In the genomic region with DNA sequence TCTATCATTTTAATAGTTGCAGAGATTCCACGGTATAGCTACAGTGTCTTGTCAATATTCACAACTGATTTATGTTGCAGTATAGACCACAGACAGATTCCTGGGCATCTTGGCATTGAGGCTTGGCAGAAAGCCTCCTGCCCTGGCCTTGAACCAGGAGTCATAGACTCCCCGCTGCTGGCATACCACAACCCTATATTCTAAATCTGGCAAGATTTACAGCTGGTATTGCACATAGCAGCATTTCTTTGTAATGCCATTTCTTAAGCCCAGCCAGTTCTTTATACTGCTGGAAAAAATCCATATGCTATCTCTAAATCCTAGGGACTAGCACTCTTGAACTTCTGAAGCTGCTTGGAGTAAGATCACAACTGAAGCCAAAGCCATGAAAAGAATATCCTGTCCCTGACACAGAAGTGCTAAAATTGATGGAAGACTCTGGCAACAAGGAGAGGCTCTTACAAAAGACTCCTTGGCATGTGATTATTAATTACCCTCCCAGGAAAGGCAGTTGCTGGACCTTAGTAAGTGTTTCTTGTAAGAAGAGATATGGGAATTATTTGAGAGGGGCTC, we compare ENCODE assay signal across 29 cellular contexts.
DNase-seq lines count a peak whose midpoint lies in the region; ATAC-seq and TF ChIP-seq lines count a peak whose summit lies in the region.
"Had no signal": no experiment of that assay in that cellular context is flagged by ENCODE, and none has a peak within 500 bp of the region (broad histone marks: within the 10 kb centered on the region; RNA-seq: fewer than 3 reads in every experiment).

No MANE protein-coding gene starts in this region.

- H3K27ac ChIP-seq in neural progenitor cell: no peak overlapping the region
- H3K27ac ChIP-seq: A549, adrenal gland, colonic mucosa, pancreas, PC-9, uterus had no signal

- no peaks in the 10 kb centered on the region for H3K9me3 ChIP-seq in neural progenitor cell (ENCODE audit: low read depth)
- H3K9me3 ChIP-seq: A549, adrenal gland, BE2C, colonic mucosa, pancreas, SK-N-SH, uterus had no signal

- no peaks in the 10 kb centered on the region for H3K27me3 Mint-ChIP-seq in neural progenitor cell (ENCODE audit: insufficient read depth, low read depth)
- no peaks in the 10 kb centered on the region for H3K27me3 Mint-ChIP-seq in activated naive CD8-positive, alpha-beta T cell treated with anti-CD3 and anti-CD28 coated beads for 36 hours
- H3K27me3 Mint-ChIP-seq: IgD-negative memory B cell; stimulated activated naive CD8-positive, alpha-beta T cell treated with anti-CD3 and anti-CD28 coated beads, Interleukin-15, Interleukin-2, amounts not matched to agents 100 ng/mL and 50 ng/mL, for 24 hours had no signal

- no peaks in the 10 kb centered on the region for H3F3A ChIP-seq in neural progenitor cell (ENCODE audit: low read depth)

- H4K20me1 ChIP-seq in neural progenitor cell (ENCODE audit: low read depth): no peaks in the 10 kb centered on the region

- no peaks in the 10 kb centered on the region for H3K27me3 ChIP-seq in neural progenitor cell
- H3K27me3 ChIP-seq: adrenal gland, colonic mucosa, pancreas, uterus had no signal

- DNase-seq in A172 (ENCODE audit: low spot score) (peak; percentile 16), HT1080 (ENCODE audit: low read depth) (peak; percentile 45), astrocyte of the cerebellum (ENCODE audit: low read depth) (peak; percentile 24), left kidney (ENCODE audit: low read depth, low spot score) (peak; percentile 94), neural progenitor cell (ENCODE audit: low spot score) (no peak)
- no peak for DNase-seq in activated naive CD8-positive, alpha-beta T cell treated with anti-CD3 and anti-CD28 coated beads for 36 hours
- DNase-seq: activated CD4-positive, CD25-positive, alpha-beta regulatory T cell; activated naive CD4-positive, alpha-beta T cell; adrenal gland; BE2C; CD8-positive, alpha-beta T cell; colonic mucosa; effector CD4-positive, alpha-beta T cell; H9; NCI-H1048; NCI-H187; NCI-H526 treated with DMSO at 0.1 percent for 48 hours; pancreas; PC-9; SK-N-SH; stimulated activated CD4-positive, alpha-beta T cell treated with anti-CD3 and anti-CD28 coated beads, Interleukin-2, amount 100 ng/mL, for 24 hours; uterus had no signal

- no peaks in the 10 kb centered on the region for H3K9me3 Mint-ChIP-seq in neural progenitor cell
- no peaks in the 10 kb centered on the region for H3K9me3 Mint-ChIP-seq in activated naive CD8-positive, alpha-beta T cell treated with anti-CD3 and anti-CD28 coated beads for 36 hours
- H3K9me3 Mint-ChIP-seq: CD8-positive, alpha-beta T cell; H9; neural crest cell; stimulated activated naive CD8-positive, alpha-beta T cell treated with anti-CD3 and anti-CD28 coated beads, Interleukin-15, Interleukin-2, amounts not matched to agents 100 ng/mL and 50 ng/mL, for 24 hours had no signal

- H3K36me3 Mint-ChIP-seq in neural progenitor cell: no peaks in the 10 kb centered on the region
- H3K36me3 Mint-ChIP-seq in activated naive CD8-positive, alpha-beta T cell treated with anti-CD3 and anti-CD28 coated beads for 36 hours: no peaks in the 10 kb centered on the region
- H3K36me3 Mint-ChIP-seq: CD8-positive, alpha-beta T cell; IgD-negative memory B cell had no signal

- H3K9ac ChIP-seq in neural progenitor cell: no peak overlapping the region
- H3K9ac ChIP-seq: SK-N-SH had no signal

- TF ChIP-seq CTCF in astrocyte of the cerebellum (IDR thresholded peaks at IDR 0.05; ENCODE audit: low read depth, low read length, missing control alignments) (no peak), neural progenitor cell (IDR thresholded peaks at IDR 0.05) (no peak)

- H3K4me1 Mint-ChIP-seq in neural progenitor cell: peaks cover 4% of the 10 kb centered on the region
- no peaks in the 10 kb centered on the region for H3K4me1 Mint-ChIP-seq in activated naive CD8-positive, alpha-beta T cell treated with anti-CD3 and anti-CD28 coated beads for 36 hours
- H3K4me1 Mint-ChIP-seq: H9, IgD-negative memory B cell had no signal

- H2AFZ ChIP-seq in neural progenitor cell (replicated peaks): no peak overlapping the region
- H2AFZ ChIP-seq: PC-9 had no signal

- H3K4me1 ChIP-seq in neural progenitor cell: no peaks in the 10 kb centered on the region
- H3K4me1 ChIP-seq: A549, adrenal gland, BE2C, colonic mucosa, pancreas, uterus had no signal

- H3K4me3 Mint-ChIP-seq in neural progenitor cell: no peak overlapping the region
- H3K4me3 Mint-ChIP-seq in activated naive CD8-positive, alpha-beta T cell treated with anti-CD3 and anti-CD28 coated beads for 36 hours: no peak overlapping the region
- H3K4me3 Mint-ChIP-seq: CD8-positive, alpha-beta T cell; H9; IgD-negative memory B cell; neural crest cell; stimulated activated naive CD8-positive, alpha-beta T cell treated with anti-CD3 and anti-CD28 coated beads, Interleukin-15, Interleukin-2, amounts not matched to agents 100 ng/mL and 50 ng/mL, for 24 hours had no signal

- no peak overlapping the region for H3K27ac Mint-ChIP-seq in neural progenitor cell
- H3K27ac Mint-ChIP-seq in activated naive CD8-positive, alpha-beta T cell treated with anti-CD3 and anti-CD28 coated beads for 36 hours: no peak overlapping the region
- H3K27ac Mint-ChIP-seq: CD8-positive, alpha-beta T cell; IgD-negative memory B cell; stimulated activated naive CD8-positive, alpha-beta T cell treated with anti-CD3 and anti-CD28 coated beads, Interleukin-15, Interleukin-2, amounts not matched to agents 100 ng/mL and 50 ng/mL, for 24 hours had no signal

- no peak for ATAC-seq in HG03095 (IDR thresholded peaks at IDR 0.05; ENCODE audit: unreplicated experiment)
- no peak for ATAC-seq in HG03045 (IDR thresholded peaks at IDR 0.05; ENCODE audit: unreplicated experiment)
- ATAC-seq: A549; CD8-positive, alpha-beta T cell; left lobe of liver; pancreas had no signal

- in situ Hi-C loops in astrocyte of the cerebellum (cut with HindIII; ENCODE audit: low sequenced_read_pairs): no loop called here

- H3K79me2 ChIP-seq in neural progenitor cell (ENCODE audit: low read depth): no peaks in the 10 kb centered on the region

- H3K4me3 ChIP-seq in astrocyte of the cerebellum (ENCODE audit: low read depth, low read length): no peak overlapping the region
- no peak overlapping the region for H3K4me3 ChIP-seq in neural progenitor cell
- H3K4me3 ChIP-seq: A549, adrenal gland, colonic mucosa, pancreas, PC-9, uterus had no signal

- H3K4me2 ChIP-seq in neural progenitor cell: no peak overlapping the region
- H3K4me2 ChIP-seq: A549, PC-9, SK-N-SH had no signal

- no peaks in the 10 kb centered on the region for H3K36me3 ChIP-seq in neural progenitor cell
- H3K36me3 ChIP-seq: adrenal gland, BE2C, colonic mucosa, pancreas, uterus had no signal

Comparison
In these comparisons a context has a peak if more than half of its experiments do, and no peak if none do; other contexts are left out.
1. DNase-seq: peak in A172 (single experiment), HT1080 (single experiment), astrocyte of the cerebellum (single experiment) and left kidney (single experiment); none in neural progenitor cell (single experiment) and activated naive CD8-positive, alpha-beta T cell treated with anti-CD3 and anti-CD28 coated beads for 36 hours (single experiment).